ENCODE assay signal across 8 cellular contexts in genomic region chr6:31068738-31069340, GRCh38.
A peak's percentile ranks its signal among the peaks of the same experiment; 100 is the strongest.
DNase-seq lines count a peak whose midpoint lies in the region; ATAC-seq lines count a peak whose summit lies in the region.

No MANE protein-coding gene starts in this region.

- peak; percentile 71 to 76 for DNase-seq in AML-193 (lab: John Stamatoyannopoulos, UW)
- DNase-seq in NCI-H345 treated with DMSO at 0.1 percent for 48 hours (lab: John Stamatoyannopoulos, UW; ENCODE audit: unreplicated experiment), result peak; percentile 41
- peak; percentile 67 for DNase-seq in activated CD4-positive, CD25-positive, alpha-beta regulatory T cell treated with anti-CD3 and anti-CD28 coated beads, Interleukin-2, amount 50 U/mL, for 72 hours
- DNase-seq in central memory CD8-positive, alpha-beta T cell (ENCODE audit: low spot score in 2 of 2), result peak; percentile 52 to 60
- DNase-seq in stimulated activated CD4-positive, alpha-beta T cell treated with anti-CD3 and anti-CD28 coated beads, Interleukin-4, amount 100 ng/mL, for 24 hours, result peak; percentile 82

- H3K27me3 Mint-ChIP-seq in central memory CD8-positive, alpha-beta T cell, result peaks cover 4% of the 10 kb centered on the region

- H3K4me3 Mint-ChIP-seq in central memory CD8-positive, alpha-beta T cell, result no peak overlapping the region

- H3K4me1 Mint-ChIP-seq in central memory CD8-positive, alpha-beta T cell, result no peaks in the 10 kb centered on the region

- H3K36me3 Mint-ChIP-seq in central memory CD8-positive, alpha-beta T cell (ENCODE audit: insufficient read depth), result no peaks in the 10 kb centered on the region

- ATAC-seq in GM21737 (IDR thresholded peaks at IDR 0.05; ENCODE audit: unreplicated experiment) (peak; percentile 59), GM18517 (IDR thresholded peaks at IDR 0.05; ENCODE audit: unreplicated experiment) (no peak)
- peak; percentile 86 for ATAC-seq in central memory CD8-positive, alpha-beta T cell (replicated peaks; ENCODE audit: extremely low read depth, poor library complexity, severe bottlenecking)

- no peak overlapping the region for H3K27ac Mint-ChIP-seq in central memory CD8-positive, alpha-beta T cell (ENCODE audit: low read depth)

- no peaks in the 10 kb centered on the region for H3K9me3 Mint-ChIP-seq in central memory CD8-positive, alpha-beta T cell

- H3K27me3 ChIP-seq in layer of hippocampus (ENCODE audit: control insufficient read depth, insufficient read depth, low read length), result no peaks in the 10 kb centered on the region

- H3K27ac ChIP-seq in layer of hippocampus (ENCODE audit: low read depth, low read length), result peak overlapping the region; percentile 80
